ENCODE assay signal across 8 cellular contexts in the genomic region with DNA sequence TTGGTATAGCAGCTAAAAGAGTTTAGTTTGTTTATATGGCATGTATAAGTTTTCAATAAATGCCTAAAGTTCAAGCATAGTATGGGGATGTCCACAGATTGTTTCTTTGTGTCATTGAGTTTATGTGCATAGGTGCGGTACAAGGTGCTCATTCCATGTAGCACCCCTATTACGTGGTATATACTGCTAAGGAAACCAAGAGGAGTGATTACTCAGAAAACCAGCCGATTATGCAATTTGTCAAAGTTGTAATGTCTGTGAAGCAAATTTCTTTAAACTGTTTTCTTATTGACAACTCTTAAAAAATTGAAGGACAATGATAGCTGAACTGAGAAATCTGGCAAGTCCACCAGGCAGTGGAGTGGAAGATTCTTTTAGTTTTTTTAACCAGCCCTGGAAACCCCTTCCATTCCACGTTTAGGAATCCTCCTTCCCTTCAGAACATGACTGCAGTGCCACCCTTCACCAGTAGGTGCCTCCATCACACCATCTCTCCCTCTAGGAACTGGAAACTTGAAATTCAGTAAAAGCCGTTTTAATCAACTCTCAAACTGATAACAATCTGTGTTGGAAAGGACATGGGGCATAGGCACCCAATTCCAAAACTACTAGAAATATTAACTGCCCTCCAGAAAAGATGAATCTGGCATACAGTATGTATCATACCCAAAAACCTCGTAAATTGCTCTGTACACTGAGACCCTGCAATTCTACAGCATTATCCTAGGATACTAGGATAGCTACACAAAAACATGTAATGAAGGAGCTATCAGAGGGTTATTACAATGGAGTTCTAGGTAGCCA. TPM values are rescaled to one million over a fixed set of nuclear protein-coding genes. Genes with fewer than 3 reads are reported as not detected.
A peak's percentile ranks its signal among the peaks of the same experiment; 100 is the strongest.
DNase-seq lines count a peak whose midpoint lies in the region; ATAC-seq, FAIRE-seq and TF ChIP-seq lines count a peak whose summit lies in the region.

No MANE protein-coding gene starts in this region.

- no peak for ATAC-seq in GM21786 (IDR thresholded peaks at IDR 0.05; ENCODE audit: unreplicated experiment)

- dilution Hi-C loops in mammary epithelial cell (cut with HindIII; ENCODE audit: low sequenced_read_pairs): no loop called here

- H4K20me1 ChIP-seq in mammary epithelial cell (ENCODE audit: insufficient read depth, low read length): no peaks in the 10 kb centered on the region

- H3K4me2 ChIP-seq in mammary epithelial cell (ENCODE audit: insufficient read depth, low read depth, low read length): no peak overlapping the region

- 29% methylated on average over 6 of the region's 6 CpGs for WGBS in mammary epithelial cell (ENCODE audit: low coverage, missing lambda C conversion rate)

- no TSS peak for BruUV-seq in mammary epithelial cell (replicated peaks; lab: Mats Ljungman, UMichigan)

- H3K9me3 ChIP-seq in WERI-Rb-1 (ENCODE audit: severe bottlenecking): no peaks in the 10 kb centered on the region
- H3K9me3 ChIP-seq in mammary epithelial cell (replicated peaks; ENCODE audit: insufficient read depth, low read length): no peaks in the 10 kb centered on the region
- H3K9me3 ChIP-seq in kidney (ENCODE audit: control insufficient read depth in 1 of 2, low read length in 2 of 2): no peaks in the 10 kb centered on the region

- in situ Hi-C loops in mammary epithelial cell (cut with MboI; ENCODE audit: low sequenced_read_pairs in 2 of 2): loop anchor here (5.0 to 25.0 kb wide), 3 partner anchors 235 to 1488 kb away; no protein-coding TSS in a partner anchor

- H3K36me3 ChIP-seq in WERI-Rb-1: peaks cover 42% of the 10 kb centered on the region
- H3K36me3 ChIP-seq in mammary epithelial cell (ENCODE audit: insufficient read depth, low read length): peaks cover 4% of the 10 kb centered on the region
- H3K36me3 ChIP-seq in kidney (ENCODE audit: control insufficient read depth in 1 of 2, insufficient read depth in 2 of 2, low read length in 2 of 2): no peaks in the 10 kb centered on the region

- FAIRE-seq in kidney (lab: Jason Lieb, UNC): peak; percentile 19

- no peak overlapping the region for H2AFZ ChIP-seq in mammary epithelial cell (ENCODE audit: low read depth, low read length)

- H3K27ac ChIP-seq in WERI-Rb-1 (peak overlapping the region; percentile 55), mammary epithelial cell (ENCODE audit: insufficient read depth, low read depth, low read length) (no peak overlapping the region), kidney (ENCODE audit: low read depth in 2 of 2, low read length in 2 of 2) (no peak overlapping the region)

- peak; percentile 24 to 70 (median 35) for DNase-seq in NCI-H1417 (lab: John Stamatoyannopoulos, UW)
- DNase-seq in NCI-H1417 treated with DMSO at 0.1 percent for 48 hours (lab: John Stamatoyannopoulos, UW): no peak
- peak; percentile 33 for DNase-seq in NCI-H2029 (lab: John Stamatoyannopoulos, UW)
- DNase-seq in WERI-Rb-1: peak; percentile 79
- peak; percentile 59 for DNase-seq in mammary epithelial cell
- peak; percentile 77 for DNase-seq in kidney
- peak; percentile 18 to 56 (median 41) for DNase-seq in stimulated activated CD4-positive, alpha-beta T cell treated with anti-CD3 and anti-CD28 coated beads, Interleukin-1b, Interleukin-23, amount 100 ng/mL, for 24 hours (ENCODE audit: low read depth in 4 of 4, low spot score in 1 of 4)

- intact Hi-C loops in mammary epithelial cell (cut with micrococcal nuclease): loop anchor here (1.0 to 10.0 kb wide), 7 partner anchors 51 to 455 kb away; a partner anchor contains a TSS
- intact Hi-C loops in kidney (cut with DNase I): loop anchor here (5.0 kb wide), 1 partner anchor 233 kb away; no protein-coding TSS in a partner anchor

- peak; percentile 88 for TF ChIP-seq CTCF in WERI-Rb-1 (IDR thresholded peaks at IDR 0.05; ENCODE audit: low read depth, low read length)
- TF ChIP-seq CTCF in mammary epithelial cell (conservative IDR thresholded peaks at IDR 0.05 in 1 of 2, IDR thresholded peaks at IDR 0.05 in 1 of 2; ENCODE audit: extremely low read depth in 1 of 2, insufficient read depth in 1 of 2, low read depth in 1 of 2, low read length in 2 of 2): peak; percentile 99
- peak; percentile 98 for TF ChIP-seq CTCF in kidney (IDR thresholded peaks at IDR 0.05; ENCODE audit: borderline replicate concordance, extremely low read depth, insufficient read depth)

- H3K4me1 ChIP-seq in mammary epithelial cell (ENCODE audit: insufficient read depth, low read length): peaks cover 26% of the 10 kb centered on the region
- peaks cover 11 to 14% of the 10 kb centered on the region in 2 donors for H3K4me1 ChIP-seq in kidney (ENCODE audit: control insufficient read depth in 1 of 2, insufficient read depth in 1 of 2, low read depth in 1 of 2, low read length in 2 of 2)

- CTCF ChIA-PET in mammary epithelial cell (lab: Charles Lee; ENCODE audit: low non-redundant PET): no interaction called here

- H3K27me3 ChIP-seq in WERI-Rb-1 (ENCODE audit: insufficient read depth, low read depth, severe bottlenecking) (no peaks in the 10 kb centered on the region), mammary epithelial cell (ENCODE audit: insufficient read depth, low read length) (no peaks in the 10 kb centered on the region)

- H3K4me3 ChIP-seq in WERI-Rb-1 (ENCODE audit: low read depth, low read length) (no peak overlapping the region), mammary epithelial cell (replicated peaks in 1 of 3; ENCODE audit: insufficient read depth in 1 of 3, low read depth in 2 of 3, low read length in 3 of 3) (no peak overlapping the region), kidney (ENCODE audit: low read length in 2 of 2) (no peak overlapping the region)

- H3K79me2 ChIP-seq in mammary epithelial cell (ENCODE audit: insufficient read depth, low read length): no peaks in the 10 kb centered on the region

- H3K9ac ChIP-seq in mammary epithelial cell (ENCODE audit: insufficient read depth, low read length): no peak overlapping the region
- no peak overlapping the region for H3K9ac ChIP-seq in kidney (ENCODE audit: low read length in 2 of 2)

RNA-seq across cellular contexts. Expression of a gene that starts 43.5 kb away (rescaled TPM):
- total RNA-seq in mammary epithelial cell (1 to 10 TPM; 3.5 to 6.7 TPM), kidney (2.1 TPM)
- polyA plus RNA-seq in mammary epithelial cell (3.9 TPM), kidney (ENCODE audit: insufficient read depth, low read depth, low replicate concordance) (1.6 TPM)
- polyA minus RNA-seq in mammary epithelial cell: not detected

RNA-seq across cellular contexts. Expression of a gene that starts 43.5 kb away (rescaled TPM):
- total RNA-seq in mammary epithelial cell: 10 to 100 TPM; 31.4 to 32.5 TPM
- 12.1 TPM for polyA plus RNA-seq in mammary epithelial cell
- 5.7 TPM for polyA minus RNA-seq in mammary epithelial cell
- total RNA-seq in kidney: 14.3 TPM
- polyA plus RNA-seq in kidney (ENCODE audit: insufficient read depth, low read depth, low replicate concordance): 7.1 TPM

RNA-seq across cellular contexts. Expression of a gene that starts 50.4 kb away (rescaled TPM):
- total RNA-seq in mammary epithelial cell: 10 to 100 TPM; 20.2 to 25.0 TPM
- 5.4 TPM for polyA plus RNA-seq in mammary epithelial cell
- 10.9 TPM for polyA minus RNA-seq in mammary epithelial cell
- 16.3 TPM for total RNA-seq in kidney
- 3.5 TPM for polyA plus RNA-seq in kidney (ENCODE audit: insufficient read depth, low read depth, low replicate concordance)

RNA-seq across cellular contexts. Expression of a gene that starts 50.8 kb away (rescaled TPM):
- total RNA-seq in mammary epithelial cell (10 to 100 TPM; 20.8 to 24.3 TPM), kidney (31.7 TPM)
- polyA plus RNA-seq in mammary epithelial cell (25.3 TPM), kidney (ENCODE audit: insufficient read depth, low read depth, low replicate concordance) (61.5 TPM)
- 10.0 TPM for polyA minus RNA-seq in mammary epithelial cell
